In the genomic region with DNA sequence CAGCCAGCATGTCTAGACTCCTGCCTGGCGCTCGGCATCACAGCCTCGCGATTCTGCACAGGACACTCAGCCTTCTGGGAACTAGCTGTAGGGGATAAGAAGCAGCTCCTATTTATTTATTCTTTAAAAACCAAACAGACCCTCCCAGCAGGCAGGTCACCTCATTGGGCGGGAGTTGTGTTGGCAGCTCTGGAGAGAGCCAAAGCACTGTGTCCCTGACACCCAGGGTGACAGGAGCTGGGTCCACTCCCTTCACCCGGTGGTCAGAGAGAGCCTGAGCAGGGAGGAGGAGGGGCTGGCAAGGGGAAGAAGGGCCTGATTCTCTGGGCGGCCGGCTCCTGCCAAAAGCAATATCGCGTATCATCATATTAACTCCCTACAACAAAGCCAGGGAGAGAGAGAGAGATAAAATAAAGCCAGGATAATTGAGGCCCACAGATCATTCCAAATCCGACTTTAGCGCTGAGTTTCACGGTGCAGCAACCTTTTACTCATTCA, we compare ENCODE assay signal across 2 cellular contexts.
TF ChIP-seq lines count a peak whose summit lies in the region.

No MANE protein-coding gene starts in this region.

TF ChIP-seq in HEK293, 187 proteins besides CTCF, POLR2A, EP300 and RAD21:
- TF ChIP-seq ZNF843 (tag by site-specific recombination; IDR thresholded peaks at IDR 0.05) (0 out of 2 replicates have a peak, but pooled peaks have one; percentile 15), KLF1 (tag by site-specific recombination; IDR thresholded peaks at IDR 0.05) (peak; percentile 74), GLIS1 (tag by site-specific recombination; IDR thresholded peaks at IDR 0.05) (peak; percentile 6; the same call in 1 of the 2 replicates), ZNF624 (tag by site-specific recombination; IDR thresholded peaks at IDR 0.05) (no peak), KLF8 (tag by site-specific recombination; IDR thresholded peaks at IDR 0.05) (no peak), WT1 (tag by site-specific recombination; IDR thresholded peaks at IDR 0.05) (peak; percentile 89), ZIC2 (tag by site-specific recombination; IDR thresholded peaks at IDR 0.05) (peak; percentile 18; the same call in 1 of the 2 replicates), ZNF335 (tag by site-specific recombination; conservative IDR thresholded peaks at IDR 0.05) (peak; percentile 45)

TF ChIP-seq in H1, 55 proteins besides CTCF, POLR2A, EP300 and RAD21:
- no peak for TF ChIP-seq HDAC2 (IDR thresholded peaks at IDR 0.05; ENCODE audit: borderline replicate concordance in 1 of 2, low read depth in 2 of 2, low read length in 2 of 2)
- no peak for TF ChIP-seq RXRA (IDR thresholded peaks at IDR 0.05; ENCODE audit: insufficient read depth, low read depth, low read length)
